12 cellular contexts compared by ENCODE assay signal in the genomic region with DNA sequence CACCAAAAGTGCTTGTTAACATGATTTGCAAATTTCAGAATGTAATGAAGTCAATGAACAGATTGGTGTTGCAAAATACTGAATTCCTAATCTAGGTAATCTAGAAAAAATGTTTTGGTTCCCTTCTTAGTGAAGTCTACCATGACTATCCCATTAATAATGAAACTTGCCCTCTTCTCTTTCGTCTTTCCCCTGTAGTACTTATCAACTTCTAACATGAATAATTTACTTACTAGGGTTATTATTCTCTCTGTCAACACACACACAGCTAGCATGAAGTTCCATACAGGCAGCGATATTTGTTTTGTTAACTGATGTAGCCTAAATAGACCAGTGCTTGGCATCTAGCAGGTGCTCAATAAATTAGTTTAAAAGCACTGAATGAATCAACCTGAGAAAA.
A peak's percentile ranks its signal among the peaks of the same experiment; 100 is the strongest.
DNase-seq lines count a peak whose midpoint lies in the region; ATAC-seq, FAIRE-seq and TF ChIP-seq lines count a peak whose summit lies in the region.
"Had no signal": no experiment of that assay in that cellular context is flagged by ENCODE, and none has a peak within 500 bp of the region (broad histone marks: within the 10 kb centered on the region; RNA-seq: fewer than 3 reads in every experiment).

No MANE protein-coding gene starts in this region.

- intact Hi-C loops in uterus (cut with DNase I; ENCODE audit: low total_unique reads), result no loop called here
- intact Hi-C loops in kidney (cut with DNase I), result no loop called here

- H3K27ac ChIP-seq in uterus (no peak overlapping the region), kidney (ENCODE audit: low read depth in 2 of 2, low read length in 2 of 2) (no peak overlapping the region)
- H3K27ac ChIP-seq: sigmoid colon had no signal

- TF ChIP-seq CTCF in uterus (IDR thresholded peaks at IDR 0.05), result no peak
- no peak for TF ChIP-seq CTCF in kidney (IDR thresholded peaks at IDR 0.05; ENCODE audit: borderline replicate concordance, extremely low read depth, insufficient read depth)

- H3K36me3 ChIP-seq in uterus (no peaks in the 10 kb centered on the region), kidney (ENCODE audit: control insufficient read depth in 1 of 2, insufficient read depth in 2 of 2, low read length in 2 of 2) (no peaks in the 10 kb centered on the region)
- H3K36me3 ChIP-seq: sigmoid colon had no signal

- peak; percentile 48 for DNase-seq in GM18507 (ENCODE audit: extremely low spot score, insufficient read length, low read depth)
- no peak for DNase-seq in uterus
- no peak for DNase-seq in stimulated activated naive CD4-positive, alpha-beta T cell (lab: John Stamatoyannopoulos, UW)
- no peak for DNase-seq in stimulated activated CD4-positive, alpha-beta T cell treated with anti-CD3 and anti-CD28 coated beads, Interleukin-4, amount 100 ng/mL, for 4 hours
- DNase-seq in kidney, result no peak
- DNase-seq: activated CD8-positive, alpha-beta memory T cell treated with anti-CD3 and anti-CD28 coated beads for 24 hours; CD8-positive, alpha-beta memory T cell; Right ventricle myocardium superior; sigmoid colon had no signal

- no peaks in the 10 kb centered on the region for H3K27me3 ChIP-seq in uterus
- H3K27me3 ChIP-seq: sigmoid colon had no signal

- H3K9me3 ChIP-seq in uterus (no peaks in the 10 kb centered on the region), kidney (ENCODE audit: control insufficient read depth in 1 of 2, low read length in 2 of 2) (no peaks in the 10 kb centered on the region)
- H3K9me3 ChIP-seq: sigmoid colon had no signal

- H3K4me3 ChIP-seq in uterus, result no peak overlapping the region
- H3K4me3 ChIP-seq in kidney (ENCODE audit: low read length in 2 of 2), result no peak overlapping the region
- H3K4me3 ChIP-seq: sigmoid colon had no signal

- peak; percentile 77 for FAIRE-seq in GM18507 (lab: Jason Lieb, UNC)
- FAIRE-seq in kidney (lab: Jason Lieb, UNC), result no peak

- TF ChIP-seq POLR2A in uterus (IDR thresholded peaks at IDR 0.05), result no peak

- peak; percentile 88 for ATAC-seq in GM19438 (IDR thresholded peaks at IDR 0.05; ENCODE audit: low read depth, unreplicated experiment)
- ATAC-seq in HG02870 (IDR thresholded peaks at IDR 0.05; ENCODE audit: unreplicated experiment), result peak; percentile 95
- ATAC-seq in HG03571 (IDR thresholded peaks at IDR 0.05; ENCODE audit: unreplicated experiment), result peak; percentile 94

- no peak overlapping the region for H3K9ac ChIP-seq in kidney (ENCODE audit: low read length in 2 of 2)

- H3K4me1 ChIP-seq in uterus, result peaks cover 0 to 6% of the 10 kb centered on the region in 2 donors
- H3K4me1 ChIP-seq in kidney (ENCODE audit: control insufficient read depth in 1 of 2, insufficient read depth in 1 of 2, low read depth in 1 of 2, low read length in 2 of 2), result peaks cover 0 to 2% of the 10 kb centered on the region in 2 donors
